In genomic region chr5:151020304-151021031, GRCh38 we compare ENCODE assay signal across 8 cellular contexts. TPM values are rescaled to one million over a fixed set of nuclear protein-coding genes. Genes with fewer than 3 reads are reported as not detected.
DNase-seq lines count a peak whose midpoint lies in the region; ATAC-seq and TF ChIP-seq lines count a peak whose summit lies in the region.

Gene GPX3 (plus strand): TSS chr5:151020591. CDS start chr5:151020655, 64 bp downstream.

- no TSS peak for BruUV-seq in Calu3 (replicated peaks; lab: Mats Ljungman, UMichigan)

- peak within 1 kb of the TSS; percentile 54 for H3K23ac ChIP-seq in mesendoderm (ENCODE audit: low read length)

- H3K27me3 Mint-ChIP-seq in Calu3 (ENCODE audit: unreplicated experiment) = no peaks in the 10 kb centered on the region
- peaks cover 11% of the 10 kb centered on the region for H3K27me3 Mint-ChIP-seq in activated CD8-positive, alpha-beta T cell treated with anti-CD3 and anti-CD28 coated beads, Interleukin-2, amount 10 ng/mL, durations not matched to agents 7 days and 5 days (ENCODE audit: low read depth)
- H3K27me3 Mint-ChIP-seq in stimulated activated naive CD8-positive, alpha-beta T cell treated with anti-CD3 and anti-CD28 coated beads, Interleukin-15, Interleukin-2, amounts not matched to agents 100 ng/mL and 50 ng/mL, for 24 hours = peaks cover 9% of the 10 kb centered on the region

- peaks cover 57% of the 10 kb centered on the region for H3K36me3 Mint-ChIP-seq in Calu3 (ENCODE audit: insufficient read depth, unreplicated experiment)
- peaks cover 15% of the 10 kb centered on the region for H3K36me3 Mint-ChIP-seq in activated CD8-positive, alpha-beta T cell treated with anti-CD3 and anti-CD28 coated beads, Interleukin-2, amount 10 ng/mL, durations not matched to agents 7 days and 5 days (ENCODE audit: low read depth)
- H3K36me3 Mint-ChIP-seq in stimulated activated naive CD8-positive, alpha-beta T cell treated with anti-CD3 and anti-CD28 coated beads, Interleukin-15, Interleukin-2, amounts not matched to agents 100 ng/mL and 50 ng/mL, for 24 hours (ENCODE audit: low read depth) = peaks cover under 1% of the 10 kb centered on the region

- peak within 1 kb of the TSS; percentile 88 for H3K56ac ChIP-seq in mesendoderm (ENCODE audit: low read length)

- H3K27ac Mint-ChIP-seq in Calu3 (ENCODE audit: unreplicated experiment) = peak within 1 kb of the TSS; percentile 30
- no peak within 1 kb of the TSS for H3K27ac Mint-ChIP-seq in activated CD8-positive, alpha-beta T cell treated with anti-CD3 and anti-CD28 coated beads, Interleukin-2, amount 10 ng/mL, durations not matched to agents 7 days and 5 days
- H3K27ac Mint-ChIP-seq in stimulated activated naive CD8-positive, alpha-beta T cell treated with anti-CD3 and anti-CD28 coated beads, Interleukin-15, Interleukin-2, amounts not matched to agents 100 ng/mL and 50 ng/mL, for 24 hours = no peak within 1 kb of the TSS

- H4K5ac ChIP-seq in mesendoderm (ENCODE audit: low read length) = no peak within 1 kb of the TSS

- H3K79me1 ChIP-seq in mesendoderm (ENCODE audit: low read length) = no peaks in the 10 kb centered on the region

- peaks cover 1% of the 10 kb centered on the region for H3K4me1 ChIP-seq in mesendoderm (ENCODE audit: control insufficient read depth, low read depth, low read length)

- H3K9me3 Mint-ChIP-seq in Calu3 (ENCODE audit: low read depth, unreplicated experiment) = no peaks in the 10 kb centered on the region
- H3K9me3 Mint-ChIP-seq in activated CD8-positive, alpha-beta T cell treated with anti-CD3 and anti-CD28 coated beads, Interleukin-2, amount 10 ng/mL, durations not matched to agents 7 days and 5 days (ENCODE audit: insufficient read depth) = no peaks in the 10 kb centered on the region
- H3K9me3 Mint-ChIP-seq in stimulated activated naive CD8-positive, alpha-beta T cell treated with anti-CD3 and anti-CD28 coated beads, Interleukin-15, Interleukin-2, amounts not matched to agents 100 ng/mL and 50 ng/mL, for 24 hours = no peaks in the 10 kb centered on the region

- no peak within 1 kb of the TSS for H2AK5ac ChIP-seq in mesendoderm (ENCODE audit: low read length)

- peak; percentile 82 for ATAC-seq in GM21390 (IDR thresholded peaks at IDR 0.05; ENCODE audit: unreplicated experiment)
- peak; percentile 50 for ATAC-seq in activated CD8-positive, alpha-beta T cell treated with anti-CD3 and anti-CD28 coated beads, Interleukin-2, amount 10 ng/mL, durations not matched to agents 7 days and 5 days
- ATAC-seq in GM21619 (IDR thresholded peaks at IDR 0.05; ENCODE audit: unreplicated experiment) = no peak

- no peak within 1 kb of the TSS for H3K27ac ChIP-seq in mesendoderm (ENCODE audit: low read depth, low read length)

- peak within 1 kb of the TSS; percentile 63 for H3K4me3 ChIP-seq in mesendoderm (ENCODE audit: low read length)

- intact Hi-C loops in Calu3 (cut with micrococcal nuclease; ENCODE audit: unreplicated experiment) = no loop called here

- TF ChIP-seq CTCF in Calu3 (IDR thresholded peaks at IDR 0.05; ENCODE audit: unreplicated experiment) = no peak

- POLR2A ChIA-PET in activated CD8-positive, alpha-beta T cell treated with anti-CD3 and anti-CD28 coated beads, Interleukin-2, amount 10 ng/mL, durations not matched to agents 7 days and 5 days (lab: Charles Lee) = no interaction called here

- H3K18ac ChIP-seq in mesendoderm (ENCODE audit: low read length) = peak within 1 kb of the TSS; percentile 54

- H3K4me2 ChIP-seq in mesendoderm (ENCODE audit: low read length) = peak within 1 kb of the TSS; percentile 74

- no peak within 1 kb of the TSS for H3K4me3 Mint-ChIP-seq in Calu3 (ENCODE audit: low read depth, unreplicated experiment)
- no peak within 1 kb of the TSS for H3K4me3 Mint-ChIP-seq in activated CD8-positive, alpha-beta T cell treated with anti-CD3 and anti-CD28 coated beads, Interleukin-2, amount 10 ng/mL, durations not matched to agents 7 days and 5 days
- H3K4me3 Mint-ChIP-seq in stimulated activated naive CD8-positive, alpha-beta T cell treated with anti-CD3 and anti-CD28 coated beads, Interleukin-15, Interleukin-2, amounts not matched to agents 100 ng/mL and 50 ng/mL, for 24 hours = peak within 1 kb of the TSS; percentile 60

- peak within 1 kb of the TSS; percentile 84 for H3K9ac ChIP-seq in mesendoderm (ENCODE audit: low read length)

- no peaks in the 10 kb centered on the region for H3K36me3 ChIP-seq in mesendoderm (ENCODE audit: control insufficient read depth, insufficient read depth, low read length)

- DNase-seq in Calu3 (no peak), KBM-7 (peak; percentile 87), epidermal melanocyte (ENCODE audit: insufficient read length, low spot score) (peak; percentile 55), mesendoderm (peak; percentile 93)
- no peak for DNase-seq in activated CD8-positive, alpha-beta T cell treated with anti-CD3 and anti-CD28 coated beads, Interleukin-2, amount 10 ng/mL, durations not matched to agents 7 days and 5 days

- no CpG with 5 or more reads among the region's 51 CpGs for WGBS in mesendoderm (ENCODE audit: extremely low coverage, insufficient coverage, low lambda C conversion rate)

- no peaks in the 10 kb centered on the region for H3K79me2 ChIP-seq in mesendoderm (ENCODE audit: control insufficient read depth, insufficient read depth, low read length)

- no peak within 1 kb of the TSS for H2BK5ac ChIP-seq in mesendoderm (ENCODE audit: low read length)

- in situ Hi-C loops in KBM-7 (cut with MboI; ENCODE audit: low pct_unique_long_range_greater_than_20kb, low sequenced_read_pairs) = no loop called here

- H3K4me1 Mint-ChIP-seq in Calu3 (ENCODE audit: low read depth, unreplicated experiment) = no peaks in the 10 kb centered on the region
- peaks cover 20% of the 10 kb centered on the region for H3K4me1 Mint-ChIP-seq in activated CD8-positive, alpha-beta T cell treated with anti-CD3 and anti-CD28 coated beads, Interleukin-2, amount 10 ng/mL, durations not matched to agents 7 days and 5 days (ENCODE audit: low read depth)
- peaks cover 14% of the 10 kb centered on the region for H3K4me1 Mint-ChIP-seq in stimulated activated naive CD8-positive, alpha-beta T cell treated with anti-CD3 and anti-CD28 coated beads, Interleukin-15, Interleukin-2, amounts not matched to agents 100 ng/mL and 50 ng/mL, for 24 hours (ENCODE audit: low read depth)

- H2BK120ac ChIP-seq in mesendoderm (ENCODE audit: low read depth, low read length) = no peak within 1 kb of the TSS

- H2BK15ac ChIP-seq in mesendoderm (replicated peaks; ENCODE audit: low read depth) = no peak within 1 kb of the TSS

- CTCF ChIA-PET in Calu3 (lab: Charles Lee) = no interaction called here
- CTCF ChIA-PET in activated CD8-positive, alpha-beta T cell treated with anti-CD3 and anti-CD28 coated beads, Interleukin-2, amount 10 ng/mL, durations not matched to agents 7 days and 5 days (lab: Charles Lee) = no interaction called here

- peak within 1 kb of the TSS; percentile 58 for H3K4ac ChIP-seq in mesendoderm (ENCODE audit: low read depth, low read length)

- no peak within 1 kb of the TSS for H4K8ac ChIP-seq in mesendoderm (ENCODE audit: low read depth, low read length)

- H3K27me3 ChIP-seq in mesendoderm (ENCODE audit: insufficient read depth, low read length, poor library complexity) = no peaks in the 10 kb centered on the region

RNA-seq across cellular contexts. Expression of gene GPX3, which starts in this region (rescaled TPM):
- not detected in 2 replicates for total RNA-seq in Calu3 (2022)
- not detected for total RNA-seq in activated CD8-positive, alpha-beta T cell treated with anti-CD3 and anti-CD28 coated beads, Interleukin-2, amount 10 ng/mL, durations not matched to agents 7 days and 5 days
- polyA plus RNA-seq in mesendoderm (2013, experiment 1 of 2) = 47.2 TPM
- polyA plus RNA-seq in mesendoderm (2013, experiment 2 of 2) = 46.5 TPM

Comparison
In these comparisons a context has a peak if more than half of its experiments do, and no peak if none do; other contexts are left out.
1. Peak in ATAC-seq in activated CD8-positive, alpha-beta T cell treated with anti-CD3 and anti-CD28 coated beads, Interleukin-2, amount 10 ng/mL, durations not matched to agents 7 days and 5 days; RNA of the gene not detected or under 1 TPM.
2. DNase-seq: peak in KBM-7 (single experiment), epidermal melanocyte (single experiment) and mesendoderm (single experiment); none in Calu3 (single experiment) and activated CD8-positive, alpha-beta T cell treated with anti-CD3 and anti-CD28 coated beads, Interleukin-2, amount 10 ng/mL, durations not matched to agents 7 days and 5 days (single experiment).